ENCODE assay signal across 8 cellular contexts in genomic region chr9:131402738-131403492, GRCh38. TPM values are rescaled to one million over a fixed set of nuclear protein-coding genes. Genes with fewer than 3 reads are reported as not detected.
A peak's percentile ranks its signal among the peaks of the same experiment; 100 is the strongest.
DNase-seq lines count a peak whose midpoint lies in the region; ATAC-seq, FAIRE-seq and TF ChIP-seq lines count a peak whose summit lies in the region.

No MANE protein-coding gene starts in this region.

- no peaks in the 10 kb centered on the region for H3K27me3 ChIP-seq in CD4-positive, alpha-beta T cell (ENCODE audit: control insufficient read depth, insufficient read depth, low read length)
- H3K27me3 ChIP-seq in K562 (ENCODE audit: control insufficient read depth in 2 of 2, insufficient read depth in 2 of 2, low read length in 2 of 2): no peaks in the 10 kb centered on the region

- BruUV-seq in K562 (replicated peaks; lab: Mats Ljungman, UMichigan): no TSS peak

- POLR2A ChIA-PET in CD4-positive, alpha-beta T cell (lab: Charles Lee): interaction anchor here (1.1 kb wide), 1 partner anchor 30 kb away, joined by 5 read pairs; no protein-coding TSS in a partner anchor
- POLR2A ChIA-PET in K562 (lab: Yijun Ruan, JAX): interaction anchor here (0.7 to 1.8 kb wide), 4 partner anchors 10 to 345 kb away, joined by 3 to 5 read pairs (median 4); no protein-coding TSS in a partner anchor

- DNase-seq in CD4-positive, alpha-beta T cell: no peak
- peak; percentile 86 for DNase-seq in NCI-H2029 (lab: John Stamatoyannopoulos, UW)
- peak in 3 of 4 experiments; percentile 1 to 17 (median 8) for DNase-seq in K562 (ENCODE audit: extremely low read depth in 1 of 4, low spot score in 3 of 4)
- peak in 44 of 51 donors; percentile 27 to 91 (median 70) for DNase-seq in hypothalamus (lab: John Stamatoyannopoulos, UW)
- peak; percentile 65 for DNase-seq in retina
- DNase-seq in SK-N-DZ (ENCODE audit: low spot score): no peak
- no peak for DNase-seq in SIG-M5 treated with dmso at 0.1 percent for 504 hours (lab: John Stamatoyannopoulos, UW; ENCODE audit: unreplicated experiment)
- DNase-seq in SIG-M5 (lab: John Stamatoyannopoulos, UW): no peak

- 80% methylated on average over 12 of the region's 12 CpGs for WGBS in K562 (ENCODE audit: insufficient coverage, low coverage, missing lambda C conversion rate)

- intact Hi-C loops in CD4-positive, alpha-beta T cell (cut with DNase I, micrococcal nuclease): no loop called here
- intact Hi-C loops in K562 (cut with micrococcal nuclease): no loop called here

- H3K4me2 ChIP-seq in K562 (ENCODE audit: insufficient read depth, low read length): no peak overlapping the region

- no peak overlapping the region for H3K9ac ChIP-seq in K562 (ENCODE audit: insufficient read depth in 1 of 2, low read depth in 2 of 2, low read length in 2 of 2)

- H3K27ac ChIP-seq in CD4-positive, alpha-beta T cell (ENCODE audit: low read depth, low read length): no peak overlapping the region
- no peak overlapping the region for H3K27ac ChIP-seq in K562 (ENCODE audit: extremely low read depth, low read depth, low read length)

- no peak for TF ChIP-seq EP300 in K562 (IDR thresholded peaks at IDR 0.05; ENCODE audit: low read length)

- peaks cover 29% of the 10 kb centered on the region for H3K36me3 ChIP-seq in K562 (ENCODE audit: control insufficient read depth, insufficient read depth, low read length)

- peak overlapping the region; percentile 83 for H3K27ac Mint-ChIP-seq in CD4-positive, alpha-beta T cell

- no peaks in the 10 kb centered on the region for H3K9me3 ChIP-seq in CD4-positive, alpha-beta T cell (ENCODE audit: control insufficient read depth, low read length)
- H3K9me3 ChIP-seq in K562 (replicated peaks; ENCODE audit: control insufficient read depth, insufficient read depth, low read depth, low read length): no peaks in the 10 kb centered on the region

- TF ChIP-seq RAD21 in K562 (CRISPR knock-in tag; conservative IDR thresholded peaks at IDR 0.05 in 1 of 2, IDR thresholded peaks at IDR 0.05 in 1 of 2): no peak

- no peak for TF ChIP-seq POLR2A in K562 (conservative IDR thresholded peaks at IDR 0.05)

- peaks cover 18% of the 10 kb centered on the region for H3K36me3 Mint-ChIP-seq in CD4-positive, alpha-beta T cell (ENCODE audit: low read depth)

- H3K27me3 Mint-ChIP-seq in CD4-positive, alpha-beta T cell: no peaks in the 10 kb centered on the region

- no peak for ATAC-seq in CD4-positive, alpha-beta T cell (ENCODE audit: poor library complexity)
- no peak for ATAC-seq in K562

- peaks cover 98% of the 10 kb centered on the region for H3K79me2 ChIP-seq in K562 (ENCODE audit: control insufficient read depth, insufficient read depth, low read length)

- peaks cover 37 to 44% of the 10 kb centered on the region in 2 experiments for H3K4me1 ChIP-seq in K562 (replicated peaks in 1 of 2; ENCODE audit: control insufficient read depth in 2 of 2, insufficient read depth in 2 of 2, low read length in 2 of 2)

- in situ Hi-C loops in K562 (cut with MboI): no loop called here

- peak overlapping the region; percentile 77 for H3K4me3 Mint-ChIP-seq in CD4-positive, alpha-beta T cell

- peaks cover 17% of the 10 kb centered on the region for H3K9me1 ChIP-seq in K562 (ENCODE audit: control insufficient read depth, insufficient read depth, low read length)

- CTCF ChIA-PET in CD4-positive, alpha-beta T cell (lab: Charles Lee): no interaction called here
- CTCF ChIA-PET in K562 (lab: Yijun Ruan, JAX; ENCODE audit: low intra/inter-chr PET ratio): no interaction called here

- peaks cover 70% of the 10 kb centered on the region for H4K20me1 ChIP-seq in K562 (replicated peaks; ENCODE audit: control insufficient read depth, insufficient read depth, low read length)

- H3K9me3 Mint-ChIP-seq in CD4-positive, alpha-beta T cell: no peaks in the 10 kb centered on the region

- no peak for FAIRE-seq in K562 (lab: Jason Lieb, UNC)

- no peak overlapping the region for H3K4me3 ChIP-seq in K562

- no peak overlapping the region for H2AFZ ChIP-seq in K562 (ENCODE audit: low read depth, low read length)

- peaks cover 87% of the 10 kb centered on the region for H3K4me1 Mint-ChIP-seq in CD4-positive, alpha-beta T cell (ENCODE audit: low read depth)

- TF ChIP-seq CTCF in CD4-positive, alpha-beta T cell (IDR thresholded peaks at IDR 0.05): no peak
- TF ChIP-seq CTCF in K562 (IDR thresholded peaks at IDR 0.05 in 2 of 3, conservative IDR thresholded peaks at IDR 0.05 in 1 of 3; ENCODE audit: insufficient read depth in 2 of 3, low read depth in 1 of 3, low read length in 3 of 3): no peak

TF ChIP-seq in K562, 482 proteins besides CTCF, POLR2A, EP300 and RAD21 (continues in another document):
- TF ChIP-seq HMG20B (CRISPR knock-in tag; IDR thresholded peaks at IDR 0.05) (no peak), E2F3 (CRISPR knock-in tag; IDR thresholded peaks at IDR 0.05) (no peak), IFI16 (CRISPR knock-in tag; IDR thresholded peaks at IDR 0.05) (no peak), VEZF1 (CRISPR knock-in tag; IDR thresholded peaks at IDR 0.05) (no peak), TEAD2 (tag; IDR thresholded peaks at IDR 0.05) (no peak), OTX1 (CRISPR knock-in tag; IDR thresholded peaks at IDR 0.05) (no peak), ZHX1 (conservative IDR thresholded peaks at IDR 0.05; ENCODE audit: low read length) (no peak), SMARCA5 (IDR thresholded peaks at IDR 0.05) (no peak), ZNF507 (tag; conservative IDR thresholded peaks at IDR 0.05) (no peak)

RNA-seq across cellular contexts. Expression of gene PRRC2B, which starts 9.0 kb away (rescaled TPM):
- 100 to 1,000 TPM; 256 to 268 TPM for total RNA-seq in CD4-positive, alpha-beta T cell
- total RNA-seq in K562 (2011; cell fraction: chromatin; rRNA removed; ENCODE audit: low replicate concordance): 283 and 387 TPM in 2 replicates
- 121 and 133 TPM in 2 replicates for total RNA-seq in K562 (2011; cell fraction: nucleolus; rRNA removed)
- 150 and 188 TPM in 2 replicates for total RNA-seq in K562 (2011; cell fraction: nucleoplasm; rRNA removed)
- total RNA-seq in K562 (2014; rRNA removed) (30.9 and 31.7 TPM in 2 replicates), K562 (2014; rRNA removed; fragmentation: Illumina TruSeq; extraction: Trizol) (31.7 and 32.1 TPM in 2 replicates), K562 (2015; rRNA removed; fragmentation: Illumina TruSeq; extraction: Trizol) (24.6 and 24.7 TPM in 2 replicates), K562 (2021) (125 and 126 TPM in 2 replicates)
- polyA plus RNA-seq in K562 (2011; rRNA removed) (20.1 and 25.4 TPM in 2 replicates), K562 (2014; fragmentation: Illumina TruSeq; extraction: Trizol) (51.4 and 64.0 TPM in 2 replicates), K562 (2014; fragmentation: Nextera tagmentation; extraction: Ambion mirVana) (under 1 TPM; 0.34 to 0.77 TPM), K562 (2014; rRNA removed) (33.7 and 37.5 TPM in 2 replicates)
- polyA plus RNA-seq in K562 (2011; cell fraction: cytosol; rRNA removed): 16.5 and 20.1 TPM in 2 replicates
- polyA plus RNA-seq in K562 (2011; cell fraction: nucleus; rRNA removed): 66.4 and 83.2 TPM in 2 replicates
- polyA plus RNA-seq in K562 (2012): 56.0 and 68.0 TPM in 2 replicates
- 49.8 and 53.3 TPM in 2 replicates for polyA minus RNA-seq in K562 (2011; rRNA and poly(A)+ RNA removed)
- 36.5 and 47.7 TPM in 2 replicates for polyA minus RNA-seq in K562 (2011; cell fraction: cytosol; rRNA and poly(A)+ RNA removed)
- 26.8 and 39.9 TPM in 2 replicates for polyA minus RNA-seq in K562 (2011; cell fraction: nucleus; rRNA and poly(A)+ RNA removed)
- polyA plus RNA-seq in SK-N-DZ (2014; cell fraction: cytosol; rRNA removed): 81.2 and 95.5 TPM in 2 replicates
- polyA plus RNA-seq in SK-N-DZ (2014; cell fraction: nucleus; rRNA removed): 79.4 and 130 TPM in 2 replicates

Comparison
In these comparisons a context has a peak if more than half of its experiments do, and no peak if none do; other contexts are left out.
1. DNase-seq: peak in NCI-H2029 (single experiment), K562 (3 of 4), hypothalamus (44 of 51) and retina (single experiment); none in CD4-positive, alpha-beta T cell (0 of 10), SK-N-DZ (single experiment), SIG-M5 treated with dmso at 0.1 percent for 504 hours (single experiment) and SIG-M5 (single experiment).